8 cellular contexts compared by ENCODE assay signal in the genomic region with DNA sequence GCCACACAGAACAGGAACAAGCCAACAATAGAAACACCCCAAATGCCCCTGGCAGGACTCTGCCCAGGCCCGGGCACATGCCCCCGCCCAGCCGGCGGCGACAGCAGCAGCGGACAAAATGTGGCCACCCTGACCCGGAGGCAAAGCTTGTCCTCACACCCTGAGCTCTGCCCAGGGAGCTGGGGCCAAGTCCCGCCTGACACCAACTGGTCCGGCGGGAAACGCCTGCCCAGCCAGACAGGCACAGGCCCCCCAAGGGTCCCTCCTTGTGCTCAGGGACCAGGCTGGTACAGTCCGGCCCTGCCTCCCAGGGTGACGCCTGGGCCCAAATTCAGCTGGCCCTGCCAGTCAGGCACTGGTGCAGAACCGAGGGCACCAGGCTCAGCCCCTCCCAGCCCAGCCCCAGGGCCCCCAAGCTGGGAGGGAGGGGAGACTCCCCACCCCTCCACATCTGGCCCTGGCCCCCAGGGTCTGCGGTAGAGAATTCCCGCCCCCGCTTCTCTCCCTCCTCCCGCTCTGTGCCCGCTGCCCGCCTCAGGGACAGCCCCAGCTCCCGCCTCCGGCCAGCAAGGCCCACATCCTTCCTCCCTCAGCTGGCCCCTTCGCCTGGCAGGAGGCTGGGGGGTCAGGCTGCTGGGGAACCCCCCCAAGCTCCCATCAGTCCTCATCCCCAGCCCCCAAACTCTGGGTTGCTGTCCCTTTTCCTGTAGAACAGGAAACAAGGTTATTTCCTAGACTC. TPM values are rescaled to one million over a fixed set of nuclear protein-coding genes. Genes with fewer than 3 reads are reported as not detected.
A peak's percentile ranks its signal among the peaks of the same experiment; 100 is the strongest.
DNase-seq lines count a peak whose midpoint lies in the region; ATAC-seq, FAIRE-seq and TF ChIP-seq lines count a peak whose summit lies in the region.

No MANE protein-coding gene starts in this region.

- H3K9ac ChIP-seq in endothelial cell of umbilical vein (replicated peaks; ENCODE audit: extremely low read depth, insufficient read depth, low read length): no peak overlapping the region
- H3K9ac ChIP-seq in mucosa of stomach (ENCODE audit: low read length): peak overlapping the region; percentile 72

- TF ChIP-seq CTCF in GM10248 (IDR thresholded peaks at IDR 0.05; ENCODE audit: control extremely low read depth, extremely low read depth, low read depth, missing control alignments): no peak
- no peak for TF ChIP-seq CTCF in Peyer's patch (IDR thresholded peaks at IDR 0.05)
- TF ChIP-seq CTCF in endothelial cell of umbilical vein (IDR thresholded peaks at IDR 0.05; ENCODE audit: extremely low read depth in 1 of 2, insufficient read depth in 1 of 2, low read depth in 1 of 2, low read length in 2 of 2): no peak

- ATAC-seq in GM21528 (IDR thresholded peaks at IDR 0.05; ENCODE audit: low FRiP score, unreplicated experiment): no peak

- H4K20me1 ChIP-seq in endothelial cell of umbilical vein (replicated peaks; ENCODE audit: control insufficient read depth, extremely low read depth, insufficient read depth, low read length): no peaks in the 10 kb centered on the region

- dilution Hi-C loops in endothelial cell of umbilical vein (cut with MboI; ENCODE audit: extremely low pct_ligation_motif_present, low sequenced_read_pairs): no loop called here

- no peaks in the 10 kb centered on the region for H3K9me1 ChIP-seq in endothelial cell of umbilical vein (replicated peaks; ENCODE audit: control insufficient read depth, extremely low read depth, insufficient read depth, low read length)

- peak overlapping the region; percentile 86 to 92 (median 88) for H3K4me3 ChIP-seq in Peyer's patch
- H3K4me3 ChIP-seq in endothelial cell of umbilical vein (replicated peaks in 1 of 3; ENCODE audit: insufficient read depth in 1 of 3, low read depth in 1 of 3, low read length in 3 of 3): peak overlapping the region; percentile 38 to 97 (median 59)
- H3K4me3 ChIP-seq in mucosa of stomach (ENCODE audit: low read length): peak overlapping the region; percentile 61

- CTCF ChIA-PET in GM10248 (lab: Yijun Ruan, JAX) (interaction anchor here (0.7 to 9.4 kb wide), 15 partner anchors 10 to 305 kb away, joined by 3 to 82 read pairs (median 4); partner anchors contain the start of gene FAM76A), endothelial cell of umbilical vein (lab: Charles Lee) (interaction anchor here (0.8 to 12.3 kb wide), 11 partner anchors 10 to 207 kb away, joined by 3 to 455 read pairs (median 6); no protein-coding TSS in a partner anchor)

- H3K27me3 ChIP-seq in Peyer's patch (no peaks in the 10 kb centered on the region), endothelial cell of umbilical vein (ENCODE audit: control insufficient read depth in 2 of 2, insufficient read depth in 2 of 2, low read length in 2 of 2) (no peaks in the 10 kb centered on the region), mucosa of stomach (ENCODE audit: control insufficient read depth, insufficient read depth, low read length) (no peaks in the 10 kb centered on the region)

- DNase-seq in GM10248 (ENCODE audit: extremely low spot score): peak; percentile 43
- DNase-seq in Peyer's patch: peak in 1 of 3 donors; percentile 26
- DNase-seq in endothelial cell of umbilical vein (ENCODE audit: low read depth, low spot score): peak; percentile 53
- no peak for DNase-seq in stimulated activated CD4-positive, alpha-beta T cell treated with anti-CD3 and anti-CD28 coated beads, Interleukin-15, amount 100 ng/mL, for 24 hours
- DNase-seq in NCI-H187 (lab: John Stamatoyannopoulos, UW): no peak
- DNase-seq in HTR-8/SVneo (ENCODE audit: insufficient read length, low spot score): no peak

- peaks cover 6 to 61% (median 19%) of the 10 kb centered on the region in 4 donors for H3K4me1 ChIP-seq in Peyer's patch
- peaks cover 27% of the 10 kb centered on the region for H3K4me1 ChIP-seq in endothelial cell of umbilical vein (ENCODE audit: control insufficient read depth, extremely low read depth, insufficient read depth, low read length)
- H3K4me1 ChIP-seq in mucosa of stomach (ENCODE audit: control insufficient read depth, insufficient read depth, low read length): peaks cover 57% of the 10 kb centered on the region

- POLR2A ChIA-PET in GM10248 (lab: Yijun Ruan, JAX): interaction anchor here (0.7 kb wide), 1 partner anchor 35 kb away, joined by 3 read pairs; no protein-coding TSS in a partner anchor
- POLR2A ChIA-PET in endothelial cell of umbilical vein (lab: Charles Lee): interaction anchor here (0.7 to 2.2 kb wide), 3 partner anchors 42 to 112 kb away, joined by 4 to 15 read pairs (median 6); partner anchors contain the start of gene WASF2

- no peaks in the 10 kb centered on the region for H3K9me3 ChIP-seq in Peyer's patch
- H3K9me3 ChIP-seq in endothelial cell of umbilical vein (replicated peaks; ENCODE audit: control insufficient read depth, insufficient read depth, low read length): no peaks in the 10 kb centered on the region
- no peaks in the 10 kb centered on the region for H3K9me3 ChIP-seq in mucosa of stomach (ENCODE audit: control insufficient read depth, low read length)

- TF ChIP-seq POLR2A in Peyer's patch (IDR thresholded peaks at IDR 0.05): no peak
- TF ChIP-seq POLR2A in endothelial cell of umbilical vein (IDR thresholded peaks at IDR 0.05; ENCODE audit: low read depth, low read length): no peak

- FAIRE-seq in endothelial cell of umbilical vein (lab: Jason Lieb, UNC): peak; percentile 69
- FAIRE-seq in HTR-8/SVneo (lab: Jason Lieb, UNC): no peak

- intact Hi-C loops in endothelial cell of umbilical vein (cut with micrococcal nuclease): no loop called here

- peak overlapping the region; percentile 66 for H3K4me2 ChIP-seq in endothelial cell of umbilical vein (ENCODE audit: insufficient read depth, low read length)

- no TSS peak for BruUV-seq in endothelial cell of umbilical vein (replicated peaks; lab: Mats Ljungman, UMichigan)

- H2AFZ ChIP-seq in endothelial cell of umbilical vein (ENCODE audit: low read depth, low read length): no peak overlapping the region

- H3K36me3 ChIP-seq in Peyer's patch (no peaks in the 10 kb centered on the region), endothelial cell of umbilical vein (ENCODE audit: control insufficient read depth in 2 of 2, extremely low read depth in 1 of 2, insufficient read depth in 2 of 2, low read length in 2 of 2) (no peaks in the 10 kb centered on the region), mucosa of stomach (ENCODE audit: control insufficient read depth, insufficient read depth, low read length) (no peaks in the 10 kb centered on the region)

- H3K27ac ChIP-seq in Peyer's patch: peak overlapping the region; percentile 76 to 96 (median 88)
- H3K27ac ChIP-seq in endothelial cell of umbilical vein (ENCODE audit: insufficient read depth, low read depth, low read length): no peak overlapping the region

- peaks cover 17% of the 10 kb centered on the region for H3K79me2 ChIP-seq in endothelial cell of umbilical vein (ENCODE audit: control insufficient read depth, insufficient read depth, low read length)

TF ChIP-seq in endothelial cell of umbilical vein, 7 proteins besides CTCF, POLR2A, EP300 and RAD21:
- TF ChIP-seq MAX (IDR thresholded peaks at IDR 0.05; ENCODE audit: insufficient read depth, insufficient read length) (no peak), JUN (IDR thresholded peaks at IDR 0.05; ENCODE audit: borderline replicate concordance, insufficient read depth, insufficient read length, low read depth) (no peak), EZH2 (IDR thresholded peaks at IDR 0.05; ENCODE audit: borderline replicate concordance, low read depth, low read length, severe bottlenecking) (no peak), MYC (IDR thresholded peaks at IDR 0.05; ENCODE audit: low read depth, low read length) (no peak), GATA2 (IDR thresholded peaks at IDR 0.05; ENCODE audit: insufficient read depth, insufficient read length, low read depth, low read length) (no peak)

RNA-seq across cellular contexts. Expression of gene AHDC1, which starts 2.0 kb away (rescaled TPM):
- total RNA-seq in Peyer's patch (10 to 100 TPM in 3 of 4 donors, 1 to 10 TPM in 1; 7.0 to 21.5 (median 12.0) TPM), endothelial cell of umbilical vein (32.1 and 33.0 TPM in 2 replicates)
- polyA plus RNA-seq in endothelial cell of umbilical vein: 7.0 and 7.8 TPM in 2 replicates
- polyA plus RNA-seq in endothelial cell of umbilical vein (2011; cell fraction: cytosol; rRNA removed): 5.9 and 7.2 TPM in 2 replicates
- 17.1 and 18.6 TPM in 2 replicates for polyA plus RNA-seq in endothelial cell of umbilical vein (2011; cell fraction: nucleus; rRNA removed)
- 10.8 and 13.3 TPM in 2 replicates for polyA plus RNA-seq in endothelial cell of umbilical vein (2012)
- polyA minus RNA-seq in endothelial cell of umbilical vein: 10.8 and 13.8 TPM in 2 replicates
- polyA minus RNA-seq in endothelial cell of umbilical vein (2011; cell fraction: cytosol; rRNA and poly(A)+ RNA removed): 4.2 TPM
- polyA minus RNA-seq in endothelial cell of umbilical vein (2011; cell fraction: nucleus; rRNA and poly(A)+ RNA removed): 7.6 and 14.5 TPM in 2 replicates

RNA-seq across cellular contexts. Expression of gene FGR, which starts 33.0 kb away (rescaled TPM):
- 10 to 100 TPM in 1 of 4 donors, 1 to 10 TPM in 3; 1.1 to 38.8 (median 4.7) TPM for total RNA-seq in Peyer's patch
- total RNA-seq in endothelial cell of umbilical vein: not detected in 2 replicates
- polyA plus RNA-seq in endothelial cell of umbilical vein: 0.16 and 0.18 TPM in 2 replicates
- polyA plus RNA-seq in endothelial cell of umbilical vein (2011; cell fraction: cytosol; rRNA removed): 0.07 and 0.08 TPM in 2 replicates
- polyA plus RNA-seq in endothelial cell of umbilical vein (2011; cell fraction: nucleus; rRNA removed): 0.20 and 0.55 TPM in 2 replicates
- not detected in 2 replicates for polyA plus RNA-seq in endothelial cell of umbilical vein (2012)
- 0.13 TPM in 1 of 2 replicates, not detected in the other for polyA minus RNA-seq in endothelial cell of umbilical vein
- polyA minus RNA-seq in endothelial cell of umbilical vein (2011; cell fraction: cytosol; rRNA and poly(A)+ RNA removed): not detected
- polyA minus RNA-seq in endothelial cell of umbilical vein (2011; cell fraction: nucleus; rRNA and poly(A)+ RNA removed): not detected in 2 replicates

Comparison
In these comparisons a context has a peak if more than half of its experiments do, and no peak if none do; other contexts are left out.
1. DNase-seq: peak in GM10248 (single experiment) and endothelial cell of umbilical vein (single experiment); none in stimulated activated CD4-positive, alpha-beta T cell treated with anti-CD3 and anti-CD28 coated beads, Interleukin-15, amount 100 ng/mL, for 24 hours (single experiment), NCI-H187 (0 of 2) and HTR-8/SVneo (single experiment).
2. Peak in every context shown above with its lines, with median percentiles within 50 percentile points of each other: H3K4me3 ChIP-seq.